In genomic region chrX:132490086-132490419, GRCh38 we compare ENCODE assay signal across 8 cellular contexts. TPM values are rescaled to one million over a fixed set of nuclear protein-coding genes. Genes with fewer than 3 reads are reported as not detected.
A peak's percentile ranks its signal among the peaks of the same experiment; 100 is the strongest.
DNase-seq lines count a peak whose midpoint lies in the region; ATAC-seq and TF ChIP-seq lines count a peak whose summit lies in the region.

No MANE protein-coding gene starts in this region.

- H3K4me1 Mint-ChIP-seq in activated naive CD4-positive, alpha-beta T cell treated with anti-CD3 and anti-CD28 coated beads, Interleukin-2, amount 10 ng/mL, durations not matched to agents 7 days and 5 days: peaks cover 52% of the 10 kb centered on the region

- ATAC-seq in HG03108 (IDR thresholded peaks at IDR 0.05; ENCODE audit: unreplicated experiment): peak; percentile 5

- H3K4me3 Mint-ChIP-seq in activated naive CD4-positive, alpha-beta T cell treated with anti-CD3 and anti-CD28 coated beads, Interleukin-2, amount 10 ng/mL, durations not matched to agents 7 days and 5 days: peak overlapping the region; percentile 92

- H3K27ac ChIP-seq in VCaP (peak overlapping the region; percentile 88), suprapubic skin (peak overlapping the region; percentile 94)

- no peak for DNase-seq in activated naive CD4-positive, alpha-beta T cell treated with anti-CD3 and anti-CD28 coated beads, Interleukin-2, amount 10 ng/mL, durations not matched to agents 7 days and 5 days
- no peak for DNase-seq in activated naive CD4-positive, alpha-beta T cell (lab: John Stamatoyannopoulos, UW)
- DNase-seq in suprapubic skin (ENCODE audit: low spot score in 2 of 2) (no peak), amniotic stem cell (lab: John Stamatoyannopoulos, UW) (no peak)
- DNase-seq in stimulated activated CD4-positive, alpha-beta T cell treated with anti-CD3 and anti-CD28 coated beads, Interleukin-2, amount 100 ng/mL, for 48 hours: no peak

- 37% methylated on average over 11 of the region's 11 CpGs for WGBS in suprapubic skin

- peaks cover 11% of the 10 kb centered on the region for H3K36me3 Mint-ChIP-seq in activated naive CD4-positive, alpha-beta T cell treated with anti-CD3 and anti-CD28 coated beads, Interleukin-2, amount 10 ng/mL, durations not matched to agents 7 days and 5 days

- peak overlapping the region; percentile 73 for H3K4me3 ChIP-seq in iPS-15b (ENCODE audit: low read depth, low read length)
- peak overlapping the region; percentile 62 for H3K4me3 ChIP-seq in suprapubic skin

- CTCF ChIA-PET in activated naive CD4-positive, alpha-beta T cell treated with anti-CD3 and anti-CD28 coated beads, Interleukin-2, amount 10 ng/mL, durations not matched to agents 7 days and 5 days (lab: Charles Lee): interaction anchor here (1.5 to 1.6 kb wide), 2 partner anchors 103 to 197 kb away, joined by 3 to 4 read pairs; no protein-coding TSS in a partner anchor

- no peaks in the 10 kb centered on the region for H3K27me3 Mint-ChIP-seq in activated naive CD4-positive, alpha-beta T cell treated with anti-CD3 and anti-CD28 coated beads, Interleukin-2, amount 10 ng/mL, durations not matched to agents 7 days and 5 days

- peaks cover 49% of the 10 kb centered on the region for H3K27me3 ChIP-seq in iPS-15b (ENCODE audit: control insufficient read depth, insufficient read depth, low read length)
- H3K27me3 ChIP-seq in suprapubic skin: no peaks in the 10 kb centered on the region

- H3K9ac ChIP-seq in iPS-15b (ENCODE audit: low read depth, low read length): no peak overlapping the region

- no peaks in the 10 kb centered on the region for H3K9me3 Mint-ChIP-seq in activated naive CD4-positive, alpha-beta T cell treated with anti-CD3 and anti-CD28 coated beads, Interleukin-2, amount 10 ng/mL, durations not matched to agents 7 days and 5 days

- TF ChIP-seq CTCF in VCaP (conservative IDR thresholded peaks at IDR 0.05) (no peak), suprapubic skin (IDR thresholded peaks at IDR 0.05) (no peak)

- TF ChIP-seq EP300 in suprapubic skin (IDR thresholded peaks at IDR 0.05): no peak

- no peak for TF ChIP-seq POLR2A in suprapubic skin (IDR thresholded peaks at IDR 0.05)

- peak overlapping the region; percentile 98 for H3K27ac Mint-ChIP-seq in activated naive CD4-positive, alpha-beta T cell treated with anti-CD3 and anti-CD28 coated beads, Interleukin-2, amount 10 ng/mL, durations not matched to agents 7 days and 5 days

- H3K36me3 ChIP-seq in iPS-15b (ENCODE audit: control insufficient read depth, insufficient read depth, low read length) (no peaks in the 10 kb centered on the region), suprapubic skin (no peaks in the 10 kb centered on the region)

- H3K4me1 ChIP-seq in iPS-15b (ENCODE audit: control insufficient read depth, insufficient read depth, low read length) (no peaks in the 10 kb centered on the region), suprapubic skin (peaks cover 5% of the 10 kb centered on the region)

- no peaks in the 10 kb centered on the region for H3K9me3 ChIP-seq in iPS-15b (ENCODE audit: control insufficient read depth, insufficient read depth, low read length)
- H3K9me3 ChIP-seq in suprapubic skin: no peaks in the 10 kb centered on the region

RNA-seq across cellular contexts. Expression of gene MBNL3, which starts 1.2 kb away (rescaled TPM):
- total RNA-seq in suprapubic skin: 10 to 100 TPM; 30.6 to 41.3 (median 37.2) TPM
